ENCODE assay signal across 18 cellular contexts in genomic region chr14:52767058-52767833, GRCh38. TPM values are rescaled to one million over a fixed set of nuclear protein-coding genes. Genes with fewer than 3 reads are reported as not detected.
DNase-seq lines count a peak whose midpoint lies in the region; ATAC-seq, FAIRE-seq and TF ChIP-seq lines count a peak whose summit lies in the region.
"Had no signal": no experiment of that assay in that cellular context is flagged by ENCODE, and none has a peak within 500 bp of the region (broad histone marks: within the 10 kb centered on the region; RNA-seq: fewer than 3 reads in every experiment).

No MANE protein-coding gene starts in this region.

- no peaks in the 10 kb centered on the region for H3K27me3 Mint-ChIP-seq in activated T-cell treated with anti-CD3 and anti-CD28 coated beads, Interleukin-2, amount 50 U/mL, for 24 hours
- no peaks in the 10 kb centered on the region for H3K27me3 Mint-ChIP-seq in astrocyte (ENCODE audit: low read depth, unreplicated experiment)
- no peaks in the 10 kb centered on the region for H3K27me3 Mint-ChIP-seq in naive thymus-derived CD4-positive, alpha-beta T cell

- H3K9me2 ChIP-seq in hepatocyte (replicated peaks; ENCODE audit: insufficient read depth), result no peaks in the 10 kb centered on the region

- POLR2A ChIA-PET in HEK293 (lab: Yijun Ruan, JAX), result no interaction called here
- POLR2A ChIA-PET in naive thymus-derived CD4-positive, alpha-beta T cell (lab: Charles Lee), result interaction anchor here (0.7 to 0.8 kb wide), 2 partner anchors 9 to 10 kb away, joined by 3 to 4 read pairs; no protein-coding TSS in a partner anchor

- peaks cover 84% of the 10 kb centered on the region for H3K36me3 Mint-ChIP-seq in activated T-cell treated with anti-CD3 and anti-CD28 coated beads, Interleukin-2, amount 50 U/mL, for 24 hours (ENCODE audit: low read depth)
- peaks cover 6% of the 10 kb centered on the region for H3K36me3 Mint-ChIP-seq in astrocyte (ENCODE audit: low read depth, unreplicated experiment)
- peaks cover 13 to 50% (median 40%) of the 10 kb centered on the region in 5 donors for H3K36me3 Mint-ChIP-seq in naive thymus-derived CD4-positive, alpha-beta T cell

- no peak for DNase-seq in activated T-cell treated with anti-CD3 and anti-CD28 coated beads, Interleukin-2, amount 50 U/mL, for 24 hours
- DNase-seq in activated T-cell treated with anti-CD3 and anti-CD28 coated beads for 4 hours, result no peak
- no peak for DNase-seq in astrocyte (ENCODE audit: low read depth)
- no peak for DNase-seq in naive thymus-derived CD4-positive, alpha-beta T cell
- no peak for DNase-seq in hepatocyte (ENCODE audit: low spot score)
- DNase-seq in DMS79 (lab: John Stamatoyannopoulos, UW), result no peak
- no peak for DNase-seq in NCI-H446 (lab: John Stamatoyannopoulos, UW)
- DNase-seq: 8988T, GDM1, GOT3, HFFc6, NCI-H1048, NCI-H1436 treated with DMSO at 0.1 percent for 48 hours, NCI-H2029 treated with DMSO at 0.1 percent for 48 hours, NCI-H510A had no signal

- H3K27me3 ChIP-seq in astrocyte (ENCODE audit: insufficient read depth, low read length) (no peaks in the 10 kb centered on the region), hepatocyte (no peaks in the 10 kb centered on the region)
- no peaks in the 10 kb centered on the region for H3K27me3 ChIP-seq in naive thymus-derived CD4-positive, alpha-beta T cell (ENCODE audit: control insufficient read depth in 2 of 2, insufficient read depth in 2 of 2, low read length in 2 of 2)

- H3K79me2 ChIP-seq in astrocyte (ENCODE audit: insufficient read depth, low read length), result no peaks in the 10 kb centered on the region
- no peaks in the 10 kb centered on the region for H3K79me2 ChIP-seq in hepatocyte

- WGBS in hepatocyte (ENCODE audit: low lambda C conversion rate, missing lambda C conversion rate), result 99% methylated on average over 3 of the region's 3 CpGs

- H3K27ac Mint-ChIP-seq in activated T-cell treated with anti-CD3 and anti-CD28 coated beads, Interleukin-2, amount 50 U/mL, for 24 hours, result peak overlapping the region; percentile 48
- no peak overlapping the region for H3K27ac Mint-ChIP-seq in astrocyte (ENCODE audit: unreplicated experiment)
- peak overlapping the region in 7 of 9 donors; percentile 2 to 66 (median 36) for H3K27ac Mint-ChIP-seq in naive thymus-derived CD4-positive, alpha-beta T cell
- H3K27ac Mint-ChIP-seq: HFFc6 had no signal

- H3K36me3 ChIP-seq in HEK293 (ENCODE audit: control insufficient read depth in 2 of 2, insufficient read depth in 1 of 2, low read length in 2 of 2) (peaks cover 20 to 47% of the 10 kb centered on the region in 2 experiments), astrocyte (ENCODE audit: insufficient read depth, low read length) (peaks cover 4% of the 10 kb centered on the region), hepatocyte (replicated peaks; ENCODE audit: insufficient read depth, low read depth) (no peaks in the 10 kb centered on the region)
- H3K36me3 ChIP-seq in naive thymus-derived CD4-positive, alpha-beta T cell (ENCODE audit: control insufficient read depth in 2 of 3, insufficient read depth in 3 of 3, low read length in 3 of 3), result peaks cover 0 to 38% (median 24%) of the 10 kb centered on the region in 3 experiments

- H3K27ac ChIP-seq in HEK293 (ENCODE audit: extremely low read depth, low read depth, low read length) (no peak overlapping the region), astrocyte (ENCODE audit: low read depth, low read length) (no peak overlapping the region), hepatocyte (no peak overlapping the region)
- H3K27ac ChIP-seq in naive thymus-derived CD4-positive, alpha-beta T cell (ENCODE audit: low read depth, low read length), result no peak overlapping the region
- H3K27ac ChIP-seq: KMS-11 had no signal

- peak; percentile 5 for FAIRE-seq in astrocyte (lab: Jason Lieb, UNC)
- FAIRE-seq: HepG2 had no signal

- H3K9me3 ChIP-seq in HEK293 (ENCODE audit: control insufficient read depth, insufficient read depth, low read depth, low read length) (no peaks in the 10 kb centered on the region), astrocyte (ENCODE audit: insufficient read depth, low read depth, low read length) (no peaks in the 10 kb centered on the region), hepatocyte (ENCODE audit: low read depth) (no peaks in the 10 kb centered on the region)
- H3K9me3 ChIP-seq in naive thymus-derived CD4-positive, alpha-beta T cell (ENCODE audit: control insufficient read depth in 2 of 3, low read length in 3 of 3), result no peaks in the 10 kb centered on the region

- TF ChIP-seq CTCF in HEK293 (tag by site-specific recombination; IDR thresholded peaks at IDR 0.05) (no peak), astrocyte (IDR thresholded peaks at IDR 0.05; ENCODE audit: insufficient read depth, low read depth, low read length) (no peak), hepatocyte (IDR thresholded peaks at IDR 0.05; ENCODE audit: poor library complexity) (no peak)

- H3K9me3 Mint-ChIP-seq in activated T-cell treated with anti-CD3 and anti-CD28 coated beads, Interleukin-2, amount 50 U/mL, for 24 hours, result no peaks in the 10 kb centered on the region
- H3K9me3 Mint-ChIP-seq in astrocyte (ENCODE audit: unreplicated experiment), result no peaks in the 10 kb centered on the region
- no peaks in the 10 kb centered on the region for H3K9me3 Mint-ChIP-seq in naive thymus-derived CD4-positive, alpha-beta T cell
- H3K9me3 Mint-ChIP-seq: HFFc6 had no signal

- no peak overlapping the region for H3K9ac ChIP-seq in astrocyte (ENCODE audit: low read length)
- H3K9ac ChIP-seq: KMS-11 had no signal

- no peak overlapping the region for H2AFZ ChIP-seq in astrocyte (ENCODE audit: low read depth, low read length)
- no peak overlapping the region for H2AFZ ChIP-seq in hepatocyte

- CTCF ChIA-PET in HEK293 (lab: Yijun Ruan, JAX), result interaction anchor here (1.0 kb wide), 1 partner anchor 10 kb away, joined by 3 read pairs; no protein-coding TSS in a partner anchor
- CTCF ChIA-PET in naive thymus-derived CD4-positive, alpha-beta T cell (lab: Charles Lee), result interaction anchor here (1.0 kb wide), 1 partner anchor 10 kb away, joined by 3 read pairs; no protein-coding TSS in a partner anchor

- peaks cover 29% of the 10 kb centered on the region for H3K4me1 Mint-ChIP-seq in activated T-cell treated with anti-CD3 and anti-CD28 coated beads, Interleukin-2, amount 50 U/mL, for 24 hours (ENCODE audit: low read depth)
- H3K4me1 Mint-ChIP-seq in astrocyte (ENCODE audit: low read depth, unreplicated experiment), result peaks cover 6% of the 10 kb centered on the region
- peaks cover 18 to 42% (median 32%) of the 10 kb centered on the region in 7 donors for H3K4me1 Mint-ChIP-seq in naive thymus-derived CD4-positive, alpha-beta T cell

- intact Hi-C loops in naive thymus-derived CD4-positive, alpha-beta T cell (cut with micrococcal nuclease), result no loop called here

- no peak overlapping the region for H3K4me2 ChIP-seq in astrocyte (ENCODE audit: low read length)
- no peak overlapping the region for H3K4me2 ChIP-seq in hepatocyte
- H3K4me2 ChIP-seq: KMS-11 had no signal

- no peak overlapping the region for H3K4me3 Mint-ChIP-seq in activated T-cell treated with anti-CD3 and anti-CD28 coated beads, Interleukin-2, amount 50 U/mL, for 24 hours
- H3K4me3 Mint-ChIP-seq in astrocyte (ENCODE audit: unreplicated experiment), result no peak overlapping the region
- H3K4me3 Mint-ChIP-seq in naive thymus-derived CD4-positive, alpha-beta T cell, result no peak overlapping the region
- H3K4me3 Mint-ChIP-seq: HFFc6 had no signal

- H3K4me1 ChIP-seq in HEK293 (ENCODE audit: control insufficient read depth, insufficient read depth, low read length) (no peaks in the 10 kb centered on the region), astrocyte (ENCODE audit: insufficient read depth, low read length) (no peaks in the 10 kb centered on the region), hepatocyte (ENCODE audit: insufficient read depth) (no peaks in the 10 kb centered on the region)
- H3K4me1 ChIP-seq in naive thymus-derived CD4-positive, alpha-beta T cell (ENCODE audit: control insufficient read depth in 2 of 2, insufficient read depth in 2 of 2, low read length in 2 of 2), result no peaks in the 10 kb centered on the region

- no peak for ATAC-seq in naive thymus-derived CD4-positive, alpha-beta T cell
- ATAC-seq: HepG2 had no signal

- H3K4me3 ChIP-seq in HEK293 (ENCODE audit: low read depth, low read length) (no peak overlapping the region), astrocyte (ENCODE audit: insufficient read depth, low read depth, low read length) (no peak overlapping the region), hepatocyte (no peak overlapping the region)
- no peak overlapping the region for H3K4me3 ChIP-seq in naive thymus-derived CD4-positive, alpha-beta T cell (ENCODE audit: low read length)

- H4K20me1 ChIP-seq in astrocyte (ENCODE audit: insufficient read depth, low read length), result no peaks in the 10 kb centered on the region
- no peaks in the 10 kb centered on the region for H4K20me1 ChIP-seq in hepatocyte (ENCODE audit: insufficient read depth, poor library complexity, severe bottlenecking)

TF ChIP-seq in HEK293, 187 proteins besides CTCF, POLR2A, EP300 and RAD21 (continues in another document):
- TF ChIP-seq ZNF404 (tag by site-specific recombination; IDR thresholded peaks at IDR 0.05), result no peak
- peak; percentile 51; the same call in 1 of the 2 replicates for TF ChIP-seq BCL6B (tag by site-specific recombination; IDR thresholded peaks at IDR 0.05)
- no peak for TF ChIP-seq ZNF707 (tag by site-specific recombination; IDR thresholded peaks at IDR 0.05)

RNA-seq across cellular contexts. Expression of gene GNPNAT1, which starts 24.2 kb away (rescaled TPM):
- total RNA-seq in astrocyte, result 32.4 and 37.7 TPM in 2 replicates
- total RNA-seq in naive thymus-derived CD4-positive, alpha-beta T cell, result 10 to 100 TPM in 1 of 5 experiments, 1 to 10 TPM in 4; 4.6 to 14.7 (median 8.5) TPM
- polyA plus RNA-seq in naive thymus-derived CD4-positive, alpha-beta T cell, result 10 to 100 TPM; 10.3 to 17.2 TPM
- 24.5 and 29.4 TPM in 2 replicates for total RNA-seq in hepatocyte
- polyA plus RNA-seq in hepatocyte, result 14.1 and 22.6 TPM in 2 replicates

RNA-seq across cellular contexts. Expression of gene STYX, which starts 37.3 kb away (rescaled TPM):
- total RNA-seq in astrocyte (24.3 and 26.3 TPM in 2 replicates), hepatocyte (19.9 and 21.5 TPM in 2 replicates)
- total RNA-seq in naive thymus-derived CD4-positive, alpha-beta T cell, result 10 to 100 TPM; 23.9 to 45.3 (median 29.2) TPM
- 10 to 100 TPM; 17.2 to 42.8 TPM for polyA plus RNA-seq in naive thymus-derived CD4-positive, alpha-beta T cell
- polyA plus RNA-seq in hepatocyte, result 7.1 and 8.1 TPM in 2 replicates
